ENCODE assay signal across 1 cellular context in the genomic region with DNA sequence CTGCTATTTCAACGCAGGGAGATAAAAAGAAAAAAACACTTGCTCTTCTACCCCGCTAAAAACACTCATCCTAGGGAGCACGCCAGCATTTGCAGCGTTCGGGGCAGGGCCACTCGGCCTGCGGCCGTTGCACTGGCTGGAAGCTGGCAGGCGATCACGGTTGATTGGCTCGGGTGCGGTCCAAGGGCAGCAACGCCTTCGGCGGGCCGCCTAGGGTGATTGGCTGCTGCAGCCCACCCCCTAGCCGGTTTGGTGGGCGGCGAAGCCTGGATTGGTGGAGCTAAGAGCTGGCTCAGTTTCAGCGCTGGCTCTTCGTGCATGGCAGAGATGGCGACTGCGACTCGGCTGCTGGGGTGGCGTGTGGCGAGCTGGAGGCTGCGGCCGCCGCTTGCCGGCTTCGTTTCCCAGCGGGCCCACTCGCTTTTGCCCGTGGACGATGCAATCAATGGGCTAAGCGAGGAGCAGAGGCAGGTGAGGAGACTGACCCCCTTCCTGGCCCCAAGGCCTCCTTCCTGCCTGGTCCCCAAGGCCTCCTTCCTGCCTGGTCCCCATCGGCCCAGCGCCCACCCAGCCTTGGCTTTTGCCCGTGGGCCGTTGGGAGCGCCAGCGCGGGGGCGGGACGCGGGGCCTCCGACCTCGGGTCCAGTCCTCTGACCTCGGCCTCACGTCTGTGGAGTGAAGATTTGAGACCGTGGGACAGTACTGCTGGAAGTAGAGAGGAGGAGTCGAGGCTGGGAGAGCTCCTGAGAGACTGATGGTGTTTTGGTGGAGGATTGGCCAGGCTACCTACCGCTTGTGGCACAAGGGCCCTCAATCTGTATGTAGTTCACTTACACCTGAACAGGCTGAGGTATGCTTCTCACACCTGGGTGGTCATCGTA.
A peak's percentile ranks its signal among the peaks of the same experiment; 100 is the strongest.
TF ChIP-seq lines count a peak whose summit lies in the region.

Gene IVD, plus strand, starts transcription at position 295 of the 881 bp plus-strand sequence. Its CDS starts 33 bp downstream, at position 328.

TF ChIP-seq in HepG2, 621 proteins besides CTCF, POLR2A, EP300 and RAD21 (continued from another document and continues in another):
- peak; percentile 90; the same call in 1 of the 2 replicates for TF ChIP-seq ZNF704 (CRISPR knock-in tag; IDR thresholded peaks at IDR 0.05; ENCODE audit: borderline replicate concordance)
- TF ChIP-seq BRD4 (CRISPR knock-in tag; IDR thresholded peaks at IDR 0.05): peak; percentile 84; the same call in 1 of the 2 replicates
- TF ChIP-seq ZFP82 (CRISPR knock-in tag; IDR thresholded peaks at IDR 0.05; ENCODE audit: borderline replicate concordance): peak; percentile 67; the same call in 1 of the 2 replicates
- TF ChIP-seq ZNF101 (CRISPR knock-in tag; IDR thresholded peaks at IDR 0.05; ENCODE audit: borderline replicate concordance, low read depth): no peak
- TF ChIP-seq, protein P1, sequence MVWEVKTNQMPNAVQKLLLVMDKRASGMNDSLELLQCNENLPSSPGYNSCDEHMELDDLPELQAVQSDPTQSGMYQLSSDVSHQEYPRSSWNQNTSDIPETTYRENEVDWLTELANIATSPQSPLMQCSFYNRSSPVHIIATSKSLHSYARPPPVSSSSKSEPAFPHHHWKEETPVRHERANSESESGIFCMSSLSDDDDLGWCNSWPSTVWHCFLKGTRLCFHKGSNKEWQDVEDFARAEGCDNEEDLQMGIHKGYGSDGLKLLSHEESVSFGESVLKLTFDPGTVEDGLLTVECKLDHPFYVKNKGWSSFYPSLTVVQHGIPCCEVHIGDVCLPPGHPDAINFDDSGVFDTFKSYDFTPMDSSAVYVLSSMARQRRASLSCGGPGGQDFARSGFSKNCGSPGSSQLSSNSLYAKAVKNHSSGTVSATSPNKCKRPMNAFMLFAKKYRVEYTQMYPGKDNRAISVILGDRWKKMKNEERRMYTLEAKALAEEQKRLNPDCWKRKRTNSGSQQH (CRISPR knock-in tag; IDR thresholded peaks at IDR 0.05; ENCODE audit: low read depth): no peak
- no peak for TF ChIP-seq MEIS2 (CRISPR knock-in tag; IDR thresholded peaks at IDR 0.05)
- TF ChIP-seq ZBTB38 (CRISPR knock-in tag; IDR thresholded peaks at IDR 0.05): peak; percentile 88
- TF ChIP-seq RNF2 (conservative IDR thresholded peaks at IDR 0.05; ENCODE audit: low read depth): no peak
- TF ChIP-seq ZNF670 (CRISPR knock-in tag; IDR thresholded peaks at IDR 0.05; ENCODE audit: borderline replicate concordance): no peak
- TF ChIP-seq POLR2G (IDR thresholded peaks at IDR 0.05; ENCODE audit: low read depth, low read length): peak; percentile 90
- 0 out of 2 replicates have a peak, but pooled peaks have one; percentile 26 for TF ChIP-seq CREB1 (IDR thresholded peaks at IDR 0.05)
- no peak; the same call in none of the 2 replicates for TF ChIP-seq CREB1 (CRISPR knock-in tag; IDR thresholded peaks at IDR 0.05)
- no peak for TF ChIP-seq ZBTB46 (CRISPR knock-in tag; IDR thresholded peaks at IDR 0.05; ENCODE audit: borderline replicate concordance)
- peak; percentile 85; the same call in 1 of the 2 replicates for TF ChIP-seq TOE1 (CRISPR knock-in tag; IDR thresholded peaks at IDR 0.05)
- peak; percentile 80 for TF ChIP-seq KDM5B (CRISPR knock-in tag; IDR thresholded peaks at IDR 0.05; ENCODE audit: borderline replicate concordance)
- TF ChIP-seq SP1 (IDR thresholded peaks at IDR 0.05): no peak
- peak; percentile 79 for TF ChIP-seq SP1 (CRISPR knock-in tag; IDR thresholded peaks at IDR 0.05)
- 0 out of 2 replicates have a peak, but pooled peaks have one; percentile 38 for TF ChIP-seq ZNF121 (CRISPR knock-in tag; IDR thresholded peaks at IDR 0.05)
- TF ChIP-seq THAP8 (CRISPR knock-in tag; IDR thresholded peaks at IDR 0.05; ENCODE audit: borderline replicate concordance): no peak
- TF ChIP-seq GABPB1 (CRISPR knock-in tag; IDR thresholded peaks at IDR 0.05): peak; percentile 83
- peak; percentile 78; the same call in 1 of the 2 replicates for TF ChIP-seq NFKB2 (CRISPR knock-in tag; IDR thresholded peaks at IDR 0.05; ENCODE audit: borderline replicate concordance)
- TF ChIP-seq MTERF4 (CRISPR knock-in tag; IDR thresholded peaks at IDR 0.05): peak; percentile 81
- TF ChIP-seq ZFY (CRISPR knock-in tag; IDR thresholded peaks at IDR 0.05): peak; percentile 97
- 0 out of 2 replicates have a peak, but pooled peaks have one; percentile 0 for TF ChIP-seq STAG1 (CRISPR knock-in tag; IDR thresholded peaks at IDR 0.05)
- TF ChIP-seq MAFF (IDR thresholded peaks at IDR 0.05; ENCODE audit: low read depth, low read length): no peak
- TF ChIP-seq NRL (CRISPR knock-in tag; IDR thresholded peaks at IDR 0.05; ENCODE audit: borderline replicate concordance): peak; percentile 78; the same call in 1 of the 2 replicates
- TF ChIP-seq ZNF570 (CRISPR knock-in tag; IDR thresholded peaks at IDR 0.05; ENCODE audit: borderline replicate concordance): no peak
- TF ChIP-seq SP4 (CRISPR knock-in tag; IDR thresholded peaks at IDR 0.05): peak; percentile 71
- no peak for TF ChIP-seq SATB2 (CRISPR knock-in tag; IDR thresholded peaks at IDR 0.05)
- peak; percentile 55; the same call in 1 of the 2 replicates for TF ChIP-seq ARHGAP35 (CRISPR knock-in tag; IDR thresholded peaks at IDR 0.05; ENCODE audit: borderline replicate concordance)
- TF ChIP-seq ZNF331 (CRISPR knock-in tag; IDR thresholded peaks at IDR 0.05): peak; percentile 47; the same call in 1 of the 2 replicates
- peak; percentile 98 for TF ChIP-seq NFYB (CRISPR knock-in tag; IDR thresholded peaks at IDR 0.05)
- no peak for TF ChIP-seq MTF2 (CRISPR knock-in tag; IDR thresholded peaks at IDR 0.05; ENCODE audit: borderline replicate concordance)
- 0 out of 2 replicates have a peak, but pooled peaks have one; percentile 48 for TF ChIP-seq ZBTB42 (CRISPR knock-in tag; IDR thresholded peaks at IDR 0.05)
- TF ChIP-seq RBM39 (IDR thresholded peaks at IDR 0.05; ENCODE audit: low read depth, low read length, poor library complexity, severe bottlenecking): peak; percentile 86
- TF ChIP-seq, protein P2, sequence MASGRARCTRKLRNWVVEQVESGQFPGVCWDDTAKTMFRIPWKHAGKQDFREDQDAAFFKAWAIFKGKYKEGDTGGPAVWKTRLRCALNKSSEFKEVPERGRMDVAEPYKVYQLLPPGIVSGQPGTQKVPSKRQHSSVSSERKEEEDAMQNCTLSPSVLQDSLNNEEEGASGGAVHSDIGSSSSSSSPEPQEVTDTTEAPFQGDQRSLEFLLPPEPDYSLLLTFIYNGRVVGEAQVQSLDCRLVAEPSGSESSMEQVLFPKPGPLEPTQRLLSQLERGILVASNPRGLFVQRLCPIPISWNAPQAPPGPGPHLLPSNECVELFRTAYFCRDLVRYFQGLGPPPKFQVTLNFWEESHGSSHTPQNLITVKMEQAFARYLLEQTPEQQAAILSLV (CRISPR knock-in tag; IDR thresholded peaks at IDR 0.05; ENCODE audit: borderline replicate concordance): 0 out of 2 replicates have a peak, but pooled peaks have one; percentile 95
- TF ChIP-seq NCOA2 (CRISPR knock-in tag; IDR thresholded peaks at IDR 0.05): 0 out of 2 replicates have a peak, but pooled peaks have one; percentile 28
- no peak for TF ChIP-seq E2F1 (CRISPR knock-in tag; IDR thresholded peaks at IDR 0.05)
- no peak for TF ChIP-seq JARID2 (CRISPR knock-in tag; IDR thresholded peaks at IDR 0.05; ENCODE audit: insufficient replicate concordance)
- TF ChIP-seq ZNF446 (CRISPR knock-in tag; IDR thresholded peaks at IDR 0.05): 0 out of 2 replicates have a peak, but pooled peaks have one; percentile 74
- TF ChIP-seq CBFB (CRISPR knock-in tag; IDR thresholded peaks at IDR 0.05): peak; percentile 80; the same call in 1 of the 2 replicates
- peak; percentile 32; the same call in 1 of the 2 replicates for TF ChIP-seq TGIF2 (CRISPR knock-in tag; IDR thresholded peaks at IDR 0.05)
- TF ChIP-seq MEF2D (CRISPR knock-in tag; IDR thresholded peaks at IDR 0.05): no peak; the same call in 1 of the 2 replicates
- no peak for TF ChIP-seq CBX2 (IDR thresholded peaks at IDR 0.05; ENCODE audit: low read depth, low read length)
- no peak for TF ChIP-seq CBX2 (CRISPR knock-in tag; IDR thresholded peaks at IDR 0.05; ENCODE audit: low read depth)
- TF ChIP-seq ZBTB3 (CRISPR knock-in tag; IDR thresholded peaks at IDR 0.05; ENCODE audit: borderline replicate concordance, low read depth): peak; percentile 52; the same call in 1 of the 2 replicates
- TF ChIP-seq AKAP8 (CRISPR knock-in tag; IDR thresholded peaks at IDR 0.05): 0 out of 2 replicates have a peak, but pooled peaks have one; percentile 57
- TF ChIP-seq CREM (IDR thresholded peaks at IDR 0.05): peak; percentile 36; the same call in 1 of the 2 replicates
- TF ChIP-seq CREM (CRISPR knock-in tag; IDR thresholded peaks at IDR 0.05): no peak
- 0 out of 2 replicates have a peak, but pooled peaks have one; percentile 32 for TF ChIP-seq ZNF543 (CRISPR knock-in tag; IDR thresholded peaks at IDR 0.05)
- TF ChIP-seq, protein P3, sequence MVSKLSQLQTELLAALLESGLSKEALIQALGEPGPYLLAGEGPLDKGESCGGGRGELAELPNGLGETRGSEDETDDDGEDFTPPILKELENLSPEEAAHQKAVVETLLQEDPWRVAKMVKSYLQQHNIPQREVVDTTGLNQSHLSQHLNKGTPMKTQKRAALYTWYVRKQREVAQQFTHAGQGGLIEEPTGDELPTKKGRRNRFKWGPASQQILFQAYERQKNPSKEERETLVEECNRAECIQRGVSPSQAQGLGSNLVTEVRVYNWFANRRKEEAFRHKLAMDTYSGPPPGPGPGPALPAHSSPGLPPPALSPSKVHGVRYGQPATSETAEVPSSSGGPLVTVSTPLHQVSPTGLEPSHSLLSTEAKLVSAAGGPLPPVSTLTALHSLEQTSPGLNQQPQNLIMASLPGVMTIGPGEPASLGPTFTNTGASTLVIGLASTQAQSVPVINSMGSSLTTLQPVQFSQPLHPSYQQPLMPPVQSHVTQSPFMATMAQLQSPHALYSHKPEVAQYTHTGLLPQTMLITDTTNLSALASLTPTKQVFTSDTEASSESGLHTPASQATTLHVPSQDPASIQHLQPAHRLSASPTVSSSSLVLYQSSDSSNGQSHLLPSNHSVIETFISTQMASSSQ (IDR thresholded peaks at IDR 0.05; ENCODE audit: low read depth): no peak
- TF ChIP-seq, protein P3 (CRISPR knock-in tag; IDR thresholded peaks at IDR 0.05; ENCODE audit: borderline replicate concordance): peak; percentile 68
- no peak for TF ChIP-seq LBX2 (CRISPR knock-in tag; IDR thresholded peaks at IDR 0.05; ENCODE audit: borderline replicate concordance)
- peak; percentile 60 for TF ChIP-seq PHF20 (CRISPR knock-in tag; IDR thresholded peaks at IDR 0.05)
